In the genomic region with DNA sequence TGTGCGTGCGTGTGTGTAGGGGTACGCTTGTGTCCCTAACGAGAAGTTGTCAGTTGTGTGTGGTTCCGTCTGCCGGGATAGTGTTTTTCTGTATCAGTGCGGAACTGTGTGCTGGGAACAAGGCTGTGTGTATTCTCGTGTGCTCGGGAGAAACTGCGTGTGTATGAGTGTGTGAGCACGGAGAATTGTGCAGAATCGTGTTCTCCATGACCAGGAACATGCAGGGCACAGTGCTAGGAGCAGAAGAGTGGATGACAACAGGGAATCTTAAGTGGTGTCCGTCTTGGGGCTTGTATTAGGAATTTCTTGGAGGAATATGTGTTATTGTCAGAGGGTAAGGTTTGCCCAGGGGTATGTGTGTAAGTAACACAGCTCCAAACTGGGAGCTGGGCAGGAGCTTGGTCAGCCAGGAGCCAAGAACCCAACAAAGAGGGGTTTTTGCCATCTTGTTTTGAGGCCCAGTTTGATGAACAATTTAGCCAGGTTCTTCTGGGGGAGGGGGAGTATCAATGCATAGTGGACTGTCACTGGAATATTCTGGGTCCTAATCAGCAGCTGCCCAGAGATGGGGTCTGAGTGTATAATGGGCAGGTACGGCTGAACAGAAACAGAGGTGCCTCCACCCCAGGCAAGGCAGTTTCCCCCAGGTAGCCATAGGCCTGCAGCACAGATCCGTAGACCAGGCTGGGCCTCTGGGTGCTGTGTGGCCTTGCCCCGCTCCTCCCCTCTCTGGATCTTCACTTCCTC, we compare ENCODE assay signal across 11 cellular contexts. TPM values are rescaled to one million over a fixed set of nuclear protein-coding genes. Genes with fewer than 3 reads are reported as not detected.
DNase-seq lines count a peak whose midpoint lies in the region; ATAC-seq and TF ChIP-seq lines count a peak whose summit lies in the region.
"Had no signal": no experiment of that assay in that cellular context is flagged by ENCODE, and none has a peak within 500 bp of the region (broad histone marks: within the 10 kb centered on the region; RNA-seq: fewer than 3 reads in every experiment).

No MANE protein-coding gene starts in this region.

- peaks cover 14% of the 10 kb centered on the region for H3K23me2 ChIP-seq in H9 (ENCODE audit: insufficient read length, low read depth, low read length, poor library complexity, severe bottlenecking)

- no peak overlapping the region for H4K8ac ChIP-seq in H9 (replicated peaks; ENCODE audit: insufficient read length, low read depth, low read length)

- H3K79me1 ChIP-seq in H9 (ENCODE audit: insufficient read depth, low read depth, low read length, poor library complexity, severe bottlenecking): no peaks in the 10 kb centered on the region

- H3K14ac ChIP-seq in H9 (ENCODE audit: insufficient read depth, low read length): no peak overlapping the region

- peaks cover 69% of the 10 kb centered on the region in 2 donors for H3K27me3 Mint-ChIP-seq in CD4-positive, alpha-beta memory T cell
- peaks cover 98% of the 10 kb centered on the region for H3K27me3 Mint-ChIP-seq in H9 (ENCODE audit: low read depth)
- H3K27me3 Mint-ChIP-seq in activated T-helper 2 cell treated with anti-CD3 and anti-CD28 coated beads, Interferon-gamma antibody, Interleukin-2, Interleukin-4, amounts not matched to agents 10 μg/mL and 5 μg/mL and 100 μg/mL, durations not matched to agents 14 hours and 24 hours and 36 hours (ENCODE audit: low read depth): peaks cover 67% of the 10 kb centered on the region
- peaks cover 93% of the 10 kb centered on the region for H3K27me3 Mint-ChIP-seq in nephron (ENCODE audit: low read depth)

- H3K9ac ChIP-seq in H9 (ENCODE audit: extremely low read depth, insufficient read length, low read length) (no peak overlapping the region), colonic mucosa (ENCODE audit: low read depth in 2 of 2, low read length in 2 of 2) (peak overlapping the region in 1 of 2 donors; percentile 32)

- intact Hi-C loops in CD4-positive, alpha-beta memory T cell (cut with micrococcal nuclease): no loop called here
- intact Hi-C loops in activated T-helper 2 cell treated with anti-CD3 and anti-CD28 coated beads, Interferon-gamma antibody, Interleukin-2, Interleukin-4, amounts not matched to agents 10 μg/mL and 5 μg/mL and 100 μg/mL, durations not matched to agents 14 hours and 24 hours and 36 hours (cut with micrococcal nuclease): no loop called here
- intact Hi-C loops in gastrocnemius medialis (cut with DNase I; ENCODE audit: low total_unique reads) (loop anchor here (10.0 kb wide), 1 partner anchor 526 kb away; no protein-coding TSS in a partner anchor), colonic mucosa (cut with DNase I) (no loop called here)

- H3K4me1 Mint-ChIP-seq in CD4-positive, alpha-beta memory T cell: peaks cover 44 to 73% (median 56%) of the 10 kb centered on the region in 4 donors
- H3K4me1 Mint-ChIP-seq in H9: peaks cover 30 to 61% of the 10 kb centered on the region in 2 experiments
- peaks cover 40% of the 10 kb centered on the region for H3K4me1 Mint-ChIP-seq in activated T-helper 2 cell treated with anti-CD3 and anti-CD28 coated beads, Interferon-gamma antibody, Interleukin-2, Interleukin-4, amounts not matched to agents 10 μg/mL and 5 μg/mL and 100 μg/mL, durations not matched to agents 14 hours and 24 hours and 36 hours (ENCODE audit: low read depth)
- H3K4me1 Mint-ChIP-seq in nephron: peaks cover 45% of the 10 kb centered on the region

- no peak overlapping the region for H2BK12ac ChIP-seq in H9 (ENCODE audit: insufficient read length, low read depth, low read length)

- no CpG with 5 or more reads among the region's 16 CpGs for WGBS in H9 (ENCODE audit: extremely low coverage, insufficient read length, low lambda C conversion rate)
- WGBS in tibial nerve, 2 donors: 49 to 63% methylated on average over 16 of the region's 16 CpGs

- H2BK20ac ChIP-seq in H9 (ENCODE audit: low read depth, low read length, poor library complexity, severe bottlenecking): no peak overlapping the region

- peak overlapping the region in 2 of 7 donors; percentile 54 to 88 for H3K27ac Mint-ChIP-seq in CD4-positive, alpha-beta memory T cell
- no peak overlapping the region; a peak in 1 of 7 replicates for H3K27ac Mint-ChIP-seq in H9
- H3K27ac Mint-ChIP-seq in activated T-helper 2 cell treated with anti-CD3 and anti-CD28 coated beads, Interferon-gamma antibody, Interleukin-2, Interleukin-4, amounts not matched to agents 10 μg/mL and 5 μg/mL and 100 μg/mL, durations not matched to agents 14 hours and 24 hours and 36 hours: no peak overlapping the region
- H3K27ac Mint-ChIP-seq in nephron: no peak overlapping the region

- ATAC-seq in gastrocnemius medialis: no peak
- ATAC-seq in HG03108 (IDR thresholded peaks at IDR 0.05; ENCODE audit: unreplicated experiment): no peak
- ATAC-seq: activated CD4-positive, CD25-positive, alpha-beta regulatory T cell treated with anti-CD3 and anti-CD28 coated beads, Interleukin-2, amount 50 U/mL, for 24 hours had no signal

- H3K4me2 ChIP-seq in H9 (ENCODE audit: insufficient read depth, insufficient read length, low read length): peak overlapping the region; percentile 51

- CTCF ChIA-PET in CD4-positive, alpha-beta memory T cell (lab: Charles Lee; ENCODE audit: partially characterized antibody): no interaction called here

- no peak overlapping the region for H2BK5ac ChIP-seq in H9 (ENCODE audit: insufficient read length, low read length)

- H3K9me3 Mint-ChIP-seq in CD4-positive, alpha-beta memory T cell: peaks cover 0 to 20% (median 2%) of the 10 kb centered on the region in 8 donors
- H3K9me3 Mint-ChIP-seq in H9: peaks cover 6 to 25% of the 10 kb centered on the region in 2 experiments; a peak in 4 of 5 replicates
- no peaks in the 10 kb centered on the region for H3K9me3 Mint-ChIP-seq in activated T-helper 2 cell treated with anti-CD3 and anti-CD28 coated beads, Interferon-gamma antibody, Interleukin-2, Interleukin-4, amounts not matched to agents 10 μg/mL and 5 μg/mL and 100 μg/mL, durations not matched to agents 14 hours and 24 hours and 36 hours
- H3K9me3 Mint-ChIP-seq in nephron: peaks cover 6% of the 10 kb centered on the region

- POLR2A ChIA-PET in CD4-positive, alpha-beta memory T cell (lab: Charles Lee; ENCODE audit: partially characterized antibody): interaction anchor here (1.0 kb wide), 1 partner anchor 27 kb away, joined by 3 read pairs; a partner anchor contains a TSS

- H3K23ac ChIP-seq in H9 (ENCODE audit: insufficient read length, low read depth, low read length): no peak overlapping the region

- H3K4ac ChIP-seq in H9 (ENCODE audit: low read depth, low read length): no peak overlapping the region

- no peak overlapping the region for H4K91ac ChIP-seq in H9 (ENCODE audit: insufficient read length, low read depth, low read length)

- no peak overlapping the region for H2BK120ac ChIP-seq in H9 (ENCODE audit: low read depth, low read length, poor library complexity, severe bottlenecking)

- H3K4me3 Mint-ChIP-seq in CD4-positive, alpha-beta memory T cell: peak overlapping the region; percentile 13 to 90 (median 64)
- H3K4me3 Mint-ChIP-seq in H9 (peak overlapping the region in 1 of 2 experiments; percentile 88; a peak in 4 of 5 replicates), nephron (peak overlapping the region; percentile 46 to 80 (median 63))
- peak overlapping the region; percentile 41 for H3K4me3 Mint-ChIP-seq in activated T-helper 2 cell treated with anti-CD3 and anti-CD28 coated beads, Interferon-gamma antibody, Interleukin-2, Interleukin-4, amounts not matched to agents 10 μg/mL and 5 μg/mL and 100 μg/mL, durations not matched to agents 14 hours and 24 hours and 36 hours (ENCODE audit: low read depth)

- no peak overlapping the region for H3K18ac ChIP-seq in H9 (ENCODE audit: insufficient read length, low read depth, low read length)

- TF ChIP-seq CTCF in H9 (conservative IDR thresholded peaks at IDR 0.05) (no peak), nephron (IDR thresholded peaks at IDR 0.05; ENCODE audit: unreplicated experiment in 3 of 3) (no peak), gastrocnemius medialis (IDR thresholded peaks at IDR 0.05 in 4 of 5, conservative IDR thresholded peaks at IDR 0.05 in 1 of 5) (no peak), colonic mucosa (IDR thresholded peaks at IDR 0.05) (no peak), tibial nerve (IDR thresholded peaks at IDR 0.05) (no peak)

- H3K79me2 ChIP-seq in H9 (ENCODE audit: insufficient read depth, low read length): no peaks in the 10 kb centered on the region

- no peak overlapping the region for H2BK15ac ChIP-seq in H9 (ENCODE audit: low read depth, low read length)

- peak overlapping the region in 1 of 2 donors; percentile 24 for H3K4me3 ChIP-seq in CD4-positive, alpha-beta memory T cell (ENCODE audit: low read length in 2 of 2)
- H3K4me3 ChIP-seq in gastrocnemius medialis (no peak overlapping the region), colonic mucosa (no peak overlapping the region), tibial nerve (no peak overlapping the region)

- no peak for TF ChIP-seq POLR2A in gastrocnemius medialis (IDR thresholded peaks at IDR 0.05)
- no peak for TF ChIP-seq POLR2A in tibial nerve (IDR thresholded peaks at IDR 0.05)

- H4K5ac ChIP-seq in H9 (ENCODE audit: insufficient read length, low read depth, low read length): no peak overlapping the region

- H3K9me3 ChIP-seq in CD4-positive, alpha-beta memory T cell (ENCODE audit: control insufficient read depth in 1 of 2, low read length in 2 of 2): no peaks in the 10 kb centered on the region
- H3K9me3 ChIP-seq in H9 (ENCODE audit: control insufficient read depth, low read depth, low read length): no peaks in the 10 kb centered on the region
- no peaks in the 10 kb centered on the region for H3K9me3 ChIP-seq in gastrocnemius medialis
- H3K9me3 ChIP-seq in colonic mucosa: no peaks in the 10 kb centered on the region
- H3K9me3 ChIP-seq in tibial nerve: no peaks in the 10 kb centered on the region

- no peak overlapping the region for H3T11ph ChIP-seq in H9 (ENCODE audit: low read length)

- H4K20me1 ChIP-seq in H9 (ENCODE audit: control insufficient read depth, insufficient read depth, insufficient read length): no peaks in the 10 kb centered on the region

- no peak overlapping the region for H2AFZ ChIP-seq in H9 (ENCODE audit: low read length)

- peaks cover 83% of the 10 kb centered on the region for H3K4me1 ChIP-seq in CD4-positive, alpha-beta memory T cell (ENCODE audit: insufficient read depth, low read length)
- H3K4me1 ChIP-seq in H9 (ENCODE audit: insufficient read depth, low read length): peaks cover 3% of the 10 kb centered on the region; the same call in 1 of the 2 replicates
- peaks cover 40 to 43% of the 10 kb centered on the region in 2 donors for H3K4me1 ChIP-seq in gastrocnemius medialis
- H3K4me1 ChIP-seq in colonic mucosa: peaks cover 41% of the 10 kb centered on the region
- H3K4me1 ChIP-seq in tibial nerve: peaks cover 0 to 81% (median 53%) of the 10 kb centered on the region in 4 donors

- H3K27ac ChIP-seq in CD4-positive, alpha-beta memory T cell (ENCODE audit: low read depth, low read length): no peak overlapping the region
- no peak overlapping the region for H3K27ac ChIP-seq in H9 (ENCODE audit: insufficient read length, low read depth, low read length)
- H3K27ac ChIP-seq in gastrocnemius medialis: no peak overlapping the region
- no peak overlapping the region for H3K27ac ChIP-seq in colonic mucosa
- no peak overlapping the region for H3K27ac ChIP-seq in tibial nerve

- TF ChIP-seq EP300 in tibial nerve (IDR thresholded peaks at IDR 0.05): no peak

- H2AK5ac ChIP-seq in H9 (ENCODE audit: insufficient read length, low read length): no peak overlapping the region

- DNase-seq in CD4-positive, alpha-beta memory T cell: no peak
- DNase-seq in H9 (no peak), gastrocnemius medialis (no peak), colonic mucosa (no peak), tibial nerve (ENCODE audit: low spot score in 2 of 2) (no peak)
- DNase-seq in activated T-helper 2 cell treated with anti-CD3 and anti-CD28 coated beads, Interferon-gamma antibody, Interleukin-2, Interleukin-4, amounts not matched to agents 10 μg/mL and 5 μg/mL and 100 μg/mL, durations not matched to agents 14 hours and 24 hours and 36 hours (ENCODE audit: low spot score): no peak
- DNase-seq: NCI-H1105 treated with DMSO at 0.1 percent for 48 hours had no signal

- peaks cover 64% of the 10 kb centered on the region for H3K27me3 ChIP-seq in CD4-positive, alpha-beta memory T cell (ENCODE audit: insufficient read depth, low read length)
- H3K27me3 ChIP-seq in H9 (ENCODE audit: insufficient read depth, low read length) (peaks cover 68% of the 10 kb centered on the region), gastrocnemius medialis (peaks cover 98 to 100% (median 98%) of the 10 kb centered on the region in 3 donors), colonic mucosa (peaks cover 99% of the 10 kb centered on the region), tibial nerve (peaks cover 19 to 100% of the 10 kb centered on the region in 2 donors)

- H3K36me3 Mint-ChIP-seq in CD4-positive, alpha-beta memory T cell: peaks cover 0 to 2% of the 10 kb centered on the region in 2 donors
- peaks cover 0 to 2% (median 0%) of the 10 kb centered on the region in 3 experiments; a peak in 1 of 7 replicates for H3K36me3 Mint-ChIP-seq in H9 (ENCODE audit: insufficient read depth in 1 of 3, low read depth in 3 of 3)
- H3K36me3 Mint-ChIP-seq in activated T-helper 2 cell treated with anti-CD3 and anti-CD28 coated beads, Interferon-gamma antibody, Interleukin-2, Interleukin-4, amounts not matched to agents 10 μg/mL and 5 μg/mL and 100 μg/mL, durations not matched to agents 14 hours and 24 hours and 36 hours (ENCODE audit: low read depth): peaks cover 24% of the 10 kb centered on the region
- no peaks in the 10 kb centered on the region for H3K36me3 Mint-ChIP-seq in nephron (ENCODE audit: low read depth)

- in situ Hi-C loops in gastrocnemius medialis (cut with MboI; ENCODE audit: low sequenced_read_pairs in 4 of 4): loop anchor here in 3 of 4 donors (10.0 to 25.0 kb wide), 2 partner anchors 144 to 151 kb away; no protein-coding TSS in a partner anchor

- H3K56ac ChIP-seq in H9 (ENCODE audit: insufficient read length, low read depth, low read length): no peak overlapping the region

- H3K36me3 ChIP-seq in CD4-positive, alpha-beta memory T cell (ENCODE audit: insufficient read depth, low read length): no peaks in the 10 kb centered on the region
- H3K36me3 ChIP-seq in gastrocnemius medialis (no peaks in the 10 kb centered on the region), colonic mucosa (no peaks in the 10 kb centered on the region), tibial nerve (no peaks in the 10 kb centered on the region)

RNA-seq across cellular contexts. Expression of a gene that starts 2.2 kb away (rescaled TPM):
- total RNA-seq in CD4-positive, alpha-beta memory T cell: not detected
- polyA plus RNA-seq in CD4-positive, alpha-beta memory T cell: not detected
- total RNA-seq in H9 (2021): 0.15 and 0.33 TPM in 2 replicates
- 1.4 and 1.8 TPM in 2 replicates for total RNA-seq in activated T-helper 2 cell treated with anti-CD3 and anti-CD28 coated beads, Interferon-gamma antibody, Interleukin-2, Interleukin-4, amounts not matched to agents 10 μg/mL and 5 μg/mL and 100 μg/mL, durations not matched to agents 14 hours and 24 hours and 36 hours
- total RNA-seq in gastrocnemius medialis: not detected
- total RNA-seq in colonic mucosa: under 1 TPM; 0.13 to 0.35 TPM
- not detected for total RNA-seq in tibial nerve
- total RNA-seq: lower leg skin had no signal

RNA-seq across cellular contexts. Expression of a gene that starts 27.5 kb away (rescaled TPM):
- 10 to 100 TPM; 47.7 to 49.4 TPM for total RNA-seq in CD4-positive, alpha-beta memory T cell
- 100 to 1,000 TPM; 104 to 106 TPM for polyA plus RNA-seq in CD4-positive, alpha-beta memory T cell
- total RNA-seq in H9 (2021) (94.2 and 109 TPM in 2 replicates), gastrocnemius medialis (100 to 1,000 TPM; 179 to 261 (median 227) TPM), colonic mucosa (100 to 1,000 TPM; 300 to 366 TPM), tibial nerve (10 to 100 TPM; 59.2 to 96.9 (median 75.5) TPM)
- 157 and 160 TPM in 2 replicates for total RNA-seq in activated T-helper 2 cell treated with anti-CD3 and anti-CD28 coated beads, Interferon-gamma antibody, Interleukin-2, Interleukin-4, amounts not matched to agents 10 μg/mL and 5 μg/mL and 100 μg/mL, durations not matched to agents 14 hours and 24 hours and 36 hours
